8 cellular contexts compared by ENCODE assay signal in genomic region chr14:96362965-96363750, GRCh38. TPM values are rescaled to one million over a fixed set of nuclear protein-coding genes. Genes with fewer than 3 reads are reported as not detected.
DNase-seq lines count a peak whose midpoint lies in the region; ATAC-seq and TF ChIP-seq lines count a peak whose summit lies in the region.

Gene ATG2B, minus strand, starts transcription at chr14:96363341. Its CDS starts 365 bp downstream, at chr14:96362976.
Gene GSKIP, plus strand, starts transcription at chr14:96363526. Its CDS starts 18,722 bp downstream, at chr14:96382248.

- POLR2A ChIA-PET in activated CD4-positive, alpha-beta memory T cell treated with anti-CD3 and anti-CD28 coated beads for 36 hours (lab: Charles Lee), result interaction anchor here (1.1 kb wide), 1 partner anchor 10 kb away, joined by 3 read pairs; no protein-coding TSS in a partner anchor

- 0 to 1% methylated on average over 17 to 35 of the region's 92 CpGs for WGBS in lower leg skin, 2 donors

- H3K36me3 Mint-ChIP-seq in CD14-positive monocyte, result peaks cover under 1 to 2% of the 10 kb centered on the region in 2 donors
- H3K36me3 Mint-ChIP-seq in activated CD4-positive, alpha-beta memory T cell treated with anti-CD3 and anti-CD28 coated beads for 36 hours, result peaks cover 2% of the 10 kb centered on the region

- H3K4me3 ChIP-seq in dorsolateral prefrontal cortex (peak within 1 kb of the TSS; percentile 83 to 100 (median 98)), lower leg skin (ENCODE audit: low read depth, poor library complexity, severe bottlenecking) (peak within 1 kb of the TSS; percentile 89)

- CTCF ChIA-PET in activated CD4-positive, alpha-beta memory T cell treated with anti-CD3 and anti-CD28 coated beads for 36 hours (lab: Charles Lee), result no interaction called here

- no peaks in the 10 kb centered on the region for H3K27me3 Mint-ChIP-seq in CD14-positive monocyte (ENCODE audit: low read depth in 3 of 3)
- no peaks in the 10 kb centered on the region for H3K27me3 Mint-ChIP-seq in activated CD4-positive, alpha-beta memory T cell treated with anti-CD3 and anti-CD28 coated beads for 36 hours

- peak within 1 kb of the TSS; percentile 70 to 87 (median 82) for H3K27ac Mint-ChIP-seq in CD14-positive monocyte
- H3K27ac Mint-ChIP-seq in activated CD4-positive, alpha-beta memory T cell treated with anti-CD3 and anti-CD28 coated beads for 36 hours, result peak within 1 kb of the TSS; percentile 83

- peak within 1 kb of the TSS; percentile 66 to 98 (median 92) for H3K27ac ChIP-seq in dorsolateral prefrontal cortex

- no peaks in the 10 kb centered on the region for H3K9me3 Mint-ChIP-seq in CD14-positive monocyte
- H3K9me3 Mint-ChIP-seq in activated CD4-positive, alpha-beta memory T cell treated with anti-CD3 and anti-CD28 coated beads for 36 hours, result no peaks in the 10 kb centered on the region

- intact Hi-C loops in CD14-positive monocyte (cut with micrococcal nuclease), result loop anchor here in 1 of 2 donors (2.0 to 10.0 kb wide), 2 partner anchors 28 to 142 kb away; partner anchors contain the start of gene PAPOLA
- intact Hi-C loops in activated CD4-positive, alpha-beta memory T cell treated with anti-CD3 and anti-CD28 coated beads for 36 hours (cut with micrococcal nuclease), result loop anchor here (1.0 to 5.0 kb wide), 5 partner anchors 28 to 831 kb away; partner anchors contain the start of genes PAPOLA and VRK1
- intact Hi-C loops in dorsolateral prefrontal cortex (cut with DNase I), result loop anchor here (2.0 to 10.0 kb wide), 3 partner anchors 60 to 140 kb away; partner anchors contain the start of gene PAPOLA (in 1 of the 2)
- intact Hi-C loops in lower leg skin (cut with DNase I; ENCODE audit: low total_unique reads), result no loop called here

- H3K27me3 ChIP-seq in dorsolateral prefrontal cortex, result no peaks in the 10 kb centered on the region

- DNase-seq in CD14-positive monocyte (ENCODE audit: low spot score), result peak; percentile 94
- peak; percentile 54 for DNase-seq in NCI-H82 treated with DMSO at 0.1 percent for 48 hours (lab: John Stamatoyannopoulos, UW; ENCODE audit: unreplicated experiment)
- peak; percentile 98 for DNase-seq in activated CD4-positive, alpha-beta memory T cell treated with anti-CD3 and anti-CD28 coated beads for 36 hours
- peak; percentile 88 to 97 (median 94) for DNase-seq in dorsolateral prefrontal cortex
- peak; percentile 91 to 99 for DNase-seq in lower leg skin (ENCODE audit: low spot score in 2 of 2)
- peak; percentile 96 to 98 for DNase-seq in stimulated activated CD4-positive, alpha-beta T cell treated with anti-CD3 and anti-CD28 coated beads, Interleukin-4, amount 100 ng/mL, for 4 hours

- peaks cover 45% of the 10 kb centered on the region for H3K4me1 Mint-ChIP-seq in CD14-positive monocyte
- peaks cover 50% of the 10 kb centered on the region for H3K4me1 Mint-ChIP-seq in activated CD4-positive, alpha-beta memory T cell treated with anti-CD3 and anti-CD28 coated beads for 36 hours (ENCODE audit: low read depth)

- ATAC-seq in GM19397 (IDR thresholded peaks at IDR 0.05; ENCODE audit: unreplicated experiment) (peak; percentile 83), HG03565 (IDR thresholded peaks at IDR 0.05; ENCODE audit: unreplicated experiment) (peak; percentile 74)

- H3K4me3 Mint-ChIP-seq in CD14-positive monocyte, result peak within 1 kb of the TSS; percentile 88 to 91
- peak within 1 kb of the TSS; percentile 83 for H3K4me3 Mint-ChIP-seq in activated CD4-positive, alpha-beta memory T cell treated with anti-CD3 and anti-CD28 coated beads for 36 hours

- TF ChIP-seq CTCF in CD14-positive monocyte (IDR thresholded peaks at IDR 0.05) (no peak), dorsolateral prefrontal cortex (IDR thresholded peaks at IDR 0.05 in 54 of 56, conservative IDR thresholded peaks at IDR 0.05 in 2 of 56; ENCODE audit: low read depth in 1 of 56, partially characterized antibody in 56 of 56) (peak in 18 of 56 donors; percentile 7 to 48 (median 23)), lower leg skin (IDR thresholded peaks at IDR 0.05) (no peak)

- no peak for TF ChIP-seq POLR2A in lower leg skin (IDR thresholded peaks at IDR 0.05)

RNA-seq across cellular contexts. Expression of gene ATG2B, which starts in this region (rescaled TPM):
- polyA plus RNA-seq in CD14-positive monocyte, result 1 to 10 TPM in 1 of 2 donors, under 1 TPM in 1; 0.94 to 1.3 TPM
- 10 to 100 TPM; 12.0 to 12.8 TPM for total RNA-seq in activated CD4-positive, alpha-beta memory T cell treated with anti-CD3 and anti-CD28 coated beads for 36 hours
- total RNA-seq in dorsolateral prefrontal cortex (10 to 100 TPM; 35.1 to 92.2 (median 66.5) TPM), lower leg skin (10 to 100 TPM; 23.8 to 44.8 (median 30.9) TPM)

RNA-seq across cellular contexts. Expression of gene GSKIP, which starts in this region (rescaled TPM):
- polyA plus RNA-seq in CD14-positive monocyte, result 10 to 100 TPM; 20.7 to 24.7 TPM
- 10 to 100 TPM; 22.8 to 29.7 TPM for total RNA-seq in activated CD4-positive, alpha-beta memory T cell treated with anti-CD3 and anti-CD28 coated beads for 36 hours
- total RNA-seq in dorsolateral prefrontal cortex, result 10 to 100 TPM; 14.6 to 47.7 (median 30.5) TPM
- total RNA-seq in lower leg skin, result 10 to 100 TPM; 22.6 to 37.1 (median 27.4) TPM

Comparison
In these comparisons a context has a peak if more than half of its experiments do, and no peak if none do; other contexts are left out.
1. Peak in every context shown above with its lines: DNase-seq, ATAC-seq, H3K4me3 ChIP-seq and H3K27ac ChIP-seq.